ENCODE assay signal across 10 cellular contexts in genomic region chr6:122995930-122996796, GRCh38. TPM values are rescaled to one million over a fixed set of nuclear protein-coding genes. Genes with fewer than 3 reads are reported as not detected.
DNase-seq lines count a peak whose midpoint lies in the region; ATAC-seq and FAIRE-seq lines count a peak whose summit lies in the region.
"Had no signal": no experiment of that assay in that cellular context is flagged by ENCODE, and none has a peak within 500 bp of the region (broad histone marks: within the 10 kb centered on the region; RNA-seq: fewer than 3 reads in every experiment).

A gene with protein sequence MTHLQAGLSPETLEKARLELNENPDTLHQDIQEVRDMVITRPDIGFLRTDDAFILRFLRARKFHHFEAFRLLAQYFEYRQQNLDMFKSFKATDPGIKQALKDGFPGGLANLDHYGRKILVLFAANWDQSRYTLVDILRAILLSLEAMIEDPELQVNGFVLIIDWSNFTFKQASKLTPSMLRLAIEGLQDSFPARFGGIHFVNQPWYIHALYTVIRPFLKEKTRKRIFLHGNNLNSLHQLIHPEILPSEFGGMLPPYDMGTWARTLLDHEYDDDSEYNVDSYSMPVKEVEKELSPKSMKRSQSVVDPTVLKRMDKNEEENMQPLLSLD (plus strand): TSS chr6:122996235. CDS start chr6:122997778, 1,543 bp downstream.

- WGBS in mesendoderm (ENCODE audit: extremely low coverage, insufficient coverage, low lambda C conversion rate) = no CpG with 5 or more reads among the region's 74 CpGs

- H3K4me3 Mint-ChIP-seq in stimulated activated naive CD8-positive, alpha-beta T cell treated with anti-CD3 and anti-CD28 coated beads, Interleukin-15, amount 100 ng/mL, for 72 hours = peak within 1 kb of the TSS in 1 of 2 donors; percentile 15

- H3K79me1 ChIP-seq in mesendoderm (ENCODE audit: low read length) = no peaks in the 10 kb centered on the region

- H3K23ac ChIP-seq in mesendoderm (ENCODE audit: low read length) = no peak within 1 kb of the TSS

- H3K27ac ChIP-seq in caudate nucleus (ENCODE audit: low read depth, low read length) (peak within 1 kb of the TSS; percentile 85), mesendoderm (ENCODE audit: low read depth, low read length) (no peak within 1 kb of the TSS)
- H3K27ac ChIP-seq: SJSA1 had no signal

- no peak within 1 kb of the TSS for H3K18ac ChIP-seq in mesendoderm (ENCODE audit: low read length)

- H3K4me1 Mint-ChIP-seq in stimulated activated naive CD8-positive, alpha-beta T cell treated with anti-CD3 and anti-CD28 coated beads, Interleukin-15, amount 100 ng/mL, for 72 hours = peaks cover 5% of the 10 kb centered on the region

- H2BK120ac ChIP-seq in mesendoderm (ENCODE audit: low read depth, low read length) = no peak within 1 kb of the TSS

- peak within 1 kb of the TSS; percentile 17 for H3K4ac ChIP-seq in mesendoderm (ENCODE audit: low read depth, low read length)

- no peak for FAIRE-seq in RCC 7860 (lab: Jason Lieb, UNC)

- H3K27ac Mint-ChIP-seq in stimulated activated naive CD8-positive, alpha-beta T cell treated with anti-CD3 and anti-CD28 coated beads, Interleukin-15, amount 100 ng/mL, for 72 hours = no peak within 1 kb of the TSS
- H3K27ac Mint-ChIP-seq: naive thymus-derived CD8-positive, alpha-beta T cell had no signal

- H2BK5ac ChIP-seq in mesendoderm (ENCODE audit: low read length) = no peak within 1 kb of the TSS

- peak within 1 kb of the TSS; percentile 81 for H3K9ac ChIP-seq in mesendoderm (ENCODE audit: low read length)

- H3K4me2 ChIP-seq in mesendoderm (ENCODE audit: low read length) = peak within 1 kb of the TSS; percentile 87

- no peak within 1 kb of the TSS for H2BK15ac ChIP-seq in mesendoderm (replicated peaks; ENCODE audit: low read depth)

- no peaks in the 10 kb centered on the region for H3K79me2 ChIP-seq in mesendoderm (ENCODE audit: control insufficient read depth, insufficient read depth, low read length)

- peaks cover 47% of the 10 kb centered on the region for H3K27me3 Mint-ChIP-seq in stimulated activated naive CD8-positive, alpha-beta T cell treated with anti-CD3 and anti-CD28 coated beads, Interleukin-15, amount 100 ng/mL, for 72 hours

- H4K5ac ChIP-seq in mesendoderm (ENCODE audit: low read length) = no peak within 1 kb of the TSS

- peak within 1 kb of the TSS; percentile 70 for H3K4me3 ChIP-seq in mesendoderm (ENCODE audit: low read length)
- H3K4me3 ChIP-seq: SJSA1 had no signal

- no peak for DNase-seq in stimulated activated naive CD8-positive, alpha-beta T cell treated with anti-CD3 and anti-CD28 coated beads, Interleukin-15, amount 100 ng/mL, for 72 hours
- DNase-seq in stimulated activated naive CD8-positive, alpha-beta T cell treated with anti-CD3 and anti-CD28 coated beads, Interleukin-15, Interleukin-2, amounts not matched to agents 100 U/mL and 50 U/mL, for 24 hours = no peak
- DNase-seq in caudate nucleus (lab: John Stamatoyannopoulos, UW) (peak in 49 of 61 donors; percentile 16 to 83 (median 51)), mesendoderm (peak; percentile 85), RCC 7860 (ENCODE audit: low spot score) (no peak)
- DNase-seq: naive thymus-derived CD8-positive, alpha-beta T cell had no signal

- peak; percentile 37 for ATAC-seq in stimulated activated naive CD8-positive, alpha-beta T cell treated with anti-CD3 and anti-CD28 coated beads, Interleukin-15, amount 100 ng/mL, for 72 hours
- no peak for ATAC-seq in stimulated activated naive CD8-positive, alpha-beta T cell treated with anti-CD3 and anti-CD28 coated beads, Interleukin-15, Interleukin-2, amounts not matched to agents 100 U/mL and 50 U/mL, for 24 hours
- ATAC-seq in GM21619 (IDR thresholded peaks at IDR 0.05; ENCODE audit: unreplicated experiment) (no peak), GM19395 (IDR thresholded peaks at IDR 0.05; ENCODE audit: unreplicated experiment) (no peak), HG03342 (IDR thresholded peaks at IDR 0.05; ENCODE audit: unreplicated experiment) (no peak)

- peaks cover 2% of the 10 kb centered on the region for H3K27me3 ChIP-seq in mesendoderm (ENCODE audit: insufficient read depth, low read length, poor library complexity)

- no peak within 1 kb of the TSS for H4K8ac ChIP-seq in mesendoderm (ENCODE audit: low read depth, low read length)

- H3K36me3 ChIP-seq in mesendoderm (ENCODE audit: control insufficient read depth, insufficient read depth, low read length) = no peaks in the 10 kb centered on the region
- H3K36me3 ChIP-seq: SJSA1 had no signal

- no peaks in the 10 kb centered on the region for H3K4me1 ChIP-seq in mesendoderm (ENCODE audit: control insufficient read depth, low read depth, low read length)
- H3K4me1 ChIP-seq: SJSA1 had no signal

- H2AK5ac ChIP-seq in mesendoderm (ENCODE audit: low read length) = no peak within 1 kb of the TSS

- peaks cover 0 to 4% of the 10 kb centered on the region in 2 donors for H3K9me3 Mint-ChIP-seq in stimulated activated naive CD8-positive, alpha-beta T cell treated with anti-CD3 and anti-CD28 coated beads, Interleukin-15, amount 100 ng/mL, for 72 hours

- peak within 1 kb of the TSS; percentile 93 for H3K56ac ChIP-seq in mesendoderm (ENCODE audit: low read length)

RNA-seq across cellular contexts. Expression of the gene that starts here (rescaled TPM):
- 0.77 TPM for polyA plus RNA-seq in mesendoderm (2013, experiment 1 of 2)
- polyA plus RNA-seq in mesendoderm (2013, experiment 2 of 2) = 0.56 TPM
- polyA plus RNA-seq: naive thymus-derived CD8-positive, alpha-beta T cell had no signal

Comparison
In these comparisons a context has a peak if more than half of its experiments do, and no peak if none do; other contexts are left out.
1. DNase-seq: peak in caudate nucleus (49 of 61) and mesendoderm (single experiment); none in stimulated activated naive CD8-positive, alpha-beta T cell treated with anti-CD3 and anti-CD28 coated beads, Interleukin-15, amount 100 ng/mL, for 72 hours (0 of 2), stimulated activated naive CD8-positive, alpha-beta T cell treated with anti-CD3 and anti-CD28 coated beads, Interleukin-15, Interleukin-2, amounts not matched to agents 100 U/mL and 50 U/mL, for 24 hours (single experiment) and RCC 7860 (single experiment).